ENCODE assay signal across 8 cellular contexts in the genomic region with DNA sequence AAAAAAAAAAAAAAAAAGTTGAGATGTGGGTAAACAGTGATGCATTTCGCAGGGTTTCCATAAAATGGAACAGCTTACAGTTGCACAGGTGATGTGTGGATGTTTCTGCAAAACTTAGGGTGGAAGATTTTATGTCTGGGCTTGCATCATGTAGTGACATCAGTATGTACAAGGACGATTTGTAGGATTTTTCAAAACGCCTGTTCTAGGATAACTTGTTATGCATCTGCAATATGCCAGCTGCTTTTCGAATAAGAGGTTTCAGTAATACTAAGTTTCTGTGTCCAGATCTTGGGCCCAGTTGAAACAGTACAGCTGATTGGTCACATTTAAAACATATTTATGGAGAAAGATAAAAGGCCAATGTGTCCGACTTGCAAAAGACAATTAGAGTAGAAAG. TPM values are rescaled to one million over a fixed set of nuclear protein-coding genes. Genes with fewer than 3 reads are reported as not detected.
DNase-seq lines count a peak whose midpoint lies in the region; ATAC-seq lines count a peak whose summit lies in the region.

No MANE protein-coding gene starts in this region.

- H3K27me3 Mint-ChIP-seq in naive B cell = no peaks in the 10 kb centered on the region

- intact Hi-C loops in left colon (cut with DNase I, micrococcal nuclease) = no loop called here

- H3K36me3 Mint-ChIP-seq in naive B cell = no peaks in the 10 kb centered on the region

- DNase-seq in NCI-H1417 (lab: John Stamatoyannopoulos, UW) (peak in 2 of 3 experiments; percentile 18 to 62), NCI-H1417 treated with DMSO at 0.1 percent for 48 hours (lab: John Stamatoyannopoulos, UW) (no peak), NCI-H2227 treated with DMSO at 0.1 percent for 48 hours (lab: John Stamatoyannopoulos, UW) (peak; percentile 39), dedifferentiated amniotic fluid mesenchymal stem cell (ENCODE audit: extremely low spot score) (peak; percentile 64), naive B cell (no peak), middle frontal gyrus (ENCODE audit: extremely low spot score, low spot score) (no peak), left colon (no peak)

- no peaks in the 10 kb centered on the region for H3K9me3 Mint-ChIP-seq in naive B cell

- H3K4me3 Mint-ChIP-seq in naive B cell = peak overlapping the region; percentile 88 to 95 (median 92)

- peaks cover 33 to 46% (median 46%) of the 10 kb centered on the region in 3 donors for H3K4me1 Mint-ChIP-seq in naive B cell

- ATAC-seq in naive B cell (ENCODE audit: low read depth in 2 of 2) (no peak), GM19455 (IDR thresholded peaks at IDR 0.05; ENCODE audit: unreplicated experiment) (no peak), left colon (no peak)

- H3K27ac Mint-ChIP-seq in naive B cell = peak overlapping the region in 5 of 6 donors; percentile 9 to 92 (median 60)

RNA-seq across cellular contexts. Expression of gene PTPN4, which starts 1.2 kb away (rescaled TPM):
- polyA plus RNA-seq in naive B cell (ENCODE audit: low read depth in 6 of 6) = 10 to 100 TPM in 5 of 6 donors, 1 to 10 TPM in 1; 6.6 to 30.3 (median 25.5) TPM
- total RNA-seq in left colon = 10 to 100 TPM; 25.1 to 25.9 TPM

Comparison
In these comparisons a context has a peak if more than half of its experiments do, and no peak if none do; other contexts are left out.
1. DNase-seq: peak in NCI-H1417 (2 of 3), NCI-H2227 treated with DMSO at 0.1 percent for 48 hours (single experiment) and dedifferentiated amniotic fluid mesenchymal stem cell (single experiment); none in NCI-H1417 treated with DMSO at 0.1 percent for 48 hours (single experiment), naive B cell (single experiment), middle frontal gyrus (single experiment) and left colon (0 of 2).